Comparison of ENCODE assay signal across 13 cellular contexts in genomic region chr12:46617167-46617566, GRCh38.
DNase-seq lines count a peak whose midpoint lies in the region; ATAC-seq and TF ChIP-seq lines count a peak whose summit lies in the region.
"Had no signal": no experiment of that assay in that cellular context is flagged by ENCODE, and none has a peak within 500 bp of the region (broad histone marks: within the 10 kb centered on the region; RNA-seq: fewer than 3 reads in every experiment).

No MANE protein-coding gene starts in this region.

- H3K79me2 ChIP-seq in OCI-LY7 (ENCODE audit: insufficient read depth, low read depth, low read length) = no peaks in the 10 kb centered on the region
- no peaks in the 10 kb centered on the region for H3K79me2 ChIP-seq in PC-3 (ENCODE audit: low read length)

- H3K9ac ChIP-seq in skeletal muscle tissue (ENCODE audit: low read depth in 1 of 3, low read length in 3 of 3) (peak overlapping the region in 1 of 3 donors; percentile 45), PC-3 (ENCODE audit: low read length) (no peak overlapping the region)

- no peaks in the 10 kb centered on the region for H3K4me1 ChIP-seq in body of pancreas
- H3K4me1 ChIP-seq in skeletal muscle tissue (ENCODE audit: control insufficient read depth in 3 of 3, insufficient read depth in 3 of 3, low read length in 3 of 3) = peaks cover 2 to 9% (median 7%) of the 10 kb centered on the region in 3 donors
- no peaks in the 10 kb centered on the region for H3K4me1 ChIP-seq in OCI-LY7 (ENCODE audit: insufficient read depth, low read length, poor library complexity, severe bottlenecking)
- H3K4me1 ChIP-seq in PC-3 (ENCODE audit: insufficient read depth, low read length) = no peaks in the 10 kb centered on the region

- TF ChIP-seq POLR2A in body of pancreas (IDR thresholded peaks at IDR 0.05) = no peak

- no peaks in the 10 kb centered on the region for H3K36me3 ChIP-seq in body of pancreas (replicated peaks in 1 of 2; ENCODE audit: insufficient read depth in 1 of 2, low read depth in 2 of 2)
- no peaks in the 10 kb centered on the region for H3K36me3 ChIP-seq in skeletal muscle tissue (ENCODE audit: control insufficient read depth in 3 of 3, insufficient read depth in 3 of 3, low read length in 3 of 3)
- no peaks in the 10 kb centered on the region for H3K36me3 ChIP-seq in OCI-LY7 (ENCODE audit: insufficient read depth, low read length)
- H3K36me3 ChIP-seq in PC-3 (ENCODE audit: low read depth, low read length) = no peaks in the 10 kb centered on the region

- intact Hi-C loops in body of pancreas (cut with DNase I) (no loop called here), left ventricle myocardium superior (cut with micrococcal nuclease) (no loop called here), OCI-LY7 (cut with micrococcal nuclease; ENCODE audit: unreplicated experiment) (no loop called here), PC-3 (cut with micrococcal nuclease) (no loop called here)

- POLR2A ChIA-PET in OCI-LY7 (lab: Charles Lee) (interaction anchor here (0.6 kb wide), 1 partner anchor 360 kb away, joined by 4 read pairs; no protein-coding TSS in a partner anchor), PC-3 (lab: Charles Lee; ENCODE audit: unreplicated experiment) (no interaction called here)

- H3K4me2 ChIP-seq in OCI-LY7 (ENCODE audit: low read length) = no peak overlapping the region
- no peak overlapping the region for H3K4me2 ChIP-seq in PC-3 (ENCODE audit: low read length)

- DNase-seq in GM03348 (ENCODE audit: low spot score) (peak; percentile 80), body of pancreas (peak in 3 of 4 donors; percentile 14 to 44 (median 20)), left ventricle myocardium superior (peak; percentile 26), COR-L47 (lab: John Stamatoyannopoulos, UW) (no peak), OCI-LY7 (ENCODE audit: low spot score) (no peak), PC-3 (no peak)
- DNase-seq: amniotic stem cell; effector CD4-positive, alpha-beta T cell; KBM-7; NCI-H187 treated with DMSO at 0.1 percent for 48 hours had no signal

- peak; percentile 68 for ATAC-seq in body of pancreas
- ATAC-seq in left ventricle myocardium superior = peak; percentile 100
- ATAC-seq in PC-3 = no peak
- no peak for ATAC-seq in GM18520 (IDR thresholded peaks at IDR 0.05; ENCODE audit: unreplicated experiment)
- ATAC-seq: WTC11 had no signal

- H3K27me3 ChIP-seq in body of pancreas (no peaks in the 10 kb centered on the region), skeletal muscle tissue (ENCODE audit: control insufficient read depth in 3 of 3, insufficient read depth in 3 of 3, low read length in 3 of 3) (no peaks in the 10 kb centered on the region), PC-3 (ENCODE audit: low read length) (no peaks in the 10 kb centered on the region)

- H3F3A ChIP-seq in PC-3 (ENCODE audit: low read length, unreplicated experiment) = no peaks in the 10 kb centered on the region

- H4K20me1 ChIP-seq in OCI-LY7 (ENCODE audit: insufficient read depth, low read length) (no peaks in the 10 kb centered on the region), PC-3 (ENCODE audit: low read length) (no peaks in the 10 kb centered on the region)

- CTCF ChIA-PET in OCI-LY7 (lab: Charles Lee; ENCODE audit: unreplicated experiment) = no interaction called here
- CTCF ChIA-PET in PC-3 (lab: Charles Lee) = no interaction called here

- H3K4me3 ChIP-seq in body of pancreas (no peak overlapping the region), skeletal muscle tissue (ENCODE audit: low read length in 3 of 3) (peak overlapping the region in 2 of 3 donors; percentile 2 to 21), OCI-LY7 (ENCODE audit: low read depth, low read length, poor library complexity, severe bottlenecking) (no peak overlapping the region), PC-3 (ENCODE audit: low read length) (no peak overlapping the region)

- H3K9me2 ChIP-seq in OCI-LY7 (ENCODE audit: insufficient read depth, low read length) = no peaks in the 10 kb centered on the region
- no peaks in the 10 kb centered on the region for H3K9me2 ChIP-seq in PC-3 (replicated peaks; ENCODE audit: low read length)

- whole genome bisulfite sequencing in body of pancreas, 2 donors = 83 to 93% methylated on average over 4 of the region's 4 CpGs

- BruUV-seq in OCI-LY7 (replicated peaks; lab: Mats Ljungman, UMichigan) (no TSS peak), PC-3 (replicated peaks; lab: Mats Ljungman, UMichigan) (no TSS peak)

- no peaks in the 10 kb centered on the region for H3K9me3 ChIP-seq in body of pancreas
- H3K9me3 ChIP-seq in skeletal muscle tissue (ENCODE audit: control insufficient read depth in 3 of 3, low read length in 3 of 3) = no peaks in the 10 kb centered on the region
- H3K9me3 ChIP-seq in OCI-LY7 (ENCODE audit: low read length) = no peaks in the 10 kb centered on the region
- H3K9me3 ChIP-seq in PC-3 (ENCODE audit: low read length) = no peaks in the 10 kb centered on the region

- no peak for TF ChIP-seq CTCF in body of pancreas (IDR thresholded peaks at IDR 0.05)
- TF ChIP-seq CTCF in OCI-LY7 (conservative IDR thresholded peaks at IDR 0.05; ENCODE audit: low read length) = no peak
- TF ChIP-seq CTCF in PC-3 (conservative IDR thresholded peaks at IDR 0.05; ENCODE audit: low read depth, low read length) = no peak

- H3K27ac ChIP-seq in body of pancreas (no peak overlapping the region), skeletal muscle tissue (ENCODE audit: low read depth, low read length) (peak overlapping the region; percentile 94), OCI-LY7 (ENCODE audit: low read depth, low read length, poor library complexity, severe bottlenecking) (no peak overlapping the region), PC-3 (ENCODE audit: low read length) (no peak overlapping the region)

- H2AFZ ChIP-seq in OCI-LY7 (ENCODE audit: low read length) (no peak overlapping the region), PC-3 (ENCODE audit: low read length) (no peak overlapping the region)

Comparison
In these comparisons a context has a peak if more than half of its experiments do, and no peak if none do; other contexts are left out.
1. DNase-seq: peak in GM03348 (single experiment), body of pancreas (3 of 4) and left ventricle myocardium superior (single experiment); none in COR-L47 (single experiment), OCI-LY7 (single experiment) and PC-3 (single experiment).
2. ATAC-seq: peak in body of pancreas (single experiment) and left ventricle myocardium superior (single experiment); none in PC-3 (single experiment) and GM18520 (single experiment).
3. H3K4me3 ChIP-seq: peak in skeletal muscle tissue (2 of 3); none in body of pancreas (0 of 2), OCI-LY7 (single experiment) and PC-3 (single experiment).